12 cellular contexts compared by ENCODE assay signal in the genomic region with DNA sequence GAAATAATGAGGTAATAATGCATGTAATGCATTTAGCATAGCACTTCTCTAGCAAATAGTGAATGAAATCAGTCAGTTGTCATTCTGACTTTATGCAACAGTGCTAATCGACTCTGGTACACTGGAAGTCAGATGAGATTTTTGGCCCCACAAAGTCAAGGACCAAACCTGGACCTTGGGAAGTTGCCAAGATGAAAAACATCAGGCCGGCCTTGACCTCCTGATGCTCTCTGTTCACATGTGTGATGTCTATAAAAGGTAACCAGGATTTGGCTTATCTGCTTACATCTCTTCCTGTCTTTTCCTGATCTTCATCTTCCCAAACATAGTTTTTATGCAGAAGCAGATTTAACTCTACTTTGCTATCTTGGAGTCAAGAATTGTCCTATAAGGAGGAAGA. TPM values are rescaled to one million over a fixed set of nuclear protein-coding genes. Genes with fewer than 3 reads are reported as not detected.
A peak's percentile ranks its signal among the peaks of the same experiment; 100 is the strongest.
DNase-seq lines count a peak whose midpoint lies in the region; ATAC-seq, FAIRE-seq and TF ChIP-seq lines count a peak whose summit lies in the region.
"Had no signal": no experiment of that assay in that cellular context is flagged by ENCODE, and none has a peak within 500 bp of the region (broad histone marks: within the 10 kb centered on the region; RNA-seq: fewer than 3 reads in every experiment).

No MANE protein-coding gene starts in this region.

- no peaks in the 10 kb centered on the region for H3K9me3 ChIP-seq in liver (ENCODE audit: control insufficient read depth in 4 of 4, low read length in 3 of 4)
- no peaks in the 10 kb centered on the region for H3K9me3 ChIP-seq in testis
- H3K9me3 ChIP-seq in neuronal stem cell (replicated peaks in 1 of 2; ENCODE audit: control insufficient read depth in 2 of 2, insufficient read depth in 1 of 2, low read depth in 1 of 2, low read length in 2 of 2) = peaks cover 2 to 5% of the 10 kb centered on the region in 2 donors

- no peak for DNase-seq in T-helper 2 cell treated with Interferon-gamma antibody and Interleukin-4, amounts not matched to agents 5 μg/mL and 100 μg/mL, for 36 hours (ENCODE audit: low spot score)
- no peak for DNase-seq in T-helper 2 cell
- DNase-seq in stimulated activated naive B cell treated with anti-CD40 and anti-IgM and Interleukin-4, amounts not matched to agents 10 μg/mL and 1 μg/mL and 100 μg/mL, for 72 hours = no peak
- no peak for DNase-seq in testis
- DNase-seq in H54 (ENCODE audit: insufficient read length, low spot score) = no peak
- DNase-seq in neuronal stem cell (ENCODE audit: low spot score) = no peak
- DNase-seq: NCI-H1436, NCI-H82, retina had no signal

- H2BK120ac ChIP-seq in neuronal stem cell (ENCODE audit: low read depth, low read length) = no peak overlapping the region

- no peak overlapping the region for H3K4me2 ChIP-seq in neuronal stem cell (ENCODE audit: insufficient read depth, low read length, poor library complexity, severe bottlenecking)

- intact Hi-C loops in testis (cut with DNase I; ENCODE audit: low total_unique reads) = no loop called here

- no peak for TF ChIP-seq POLR2A in testis (IDR thresholded peaks at IDR 0.05)
- no peak for TF ChIP-seq POLR2A in H54 (IDR thresholded peaks at IDR 0.05; ENCODE audit: low read depth, low read length)

- peak overlapping the region; percentile 88 for H3K4me3 Mint-ChIP-seq in T-helper 2 cell treated with Interferon-gamma antibody and Interleukin-4, amounts not matched to agents 5 μg/mL and 100 μg/mL, for 36 hours
- H3K4me3 Mint-ChIP-seq in stimulated activated naive B cell treated with anti-CD40 and anti-IgM and Interleukin-4, amounts not matched to agents 10 μg/mL and 1 μg/mL and 100 μg/mL, for 72 hours = peak overlapping the region in 1 of 2 donors; percentile 96

- peaks cover 46% of the 10 kb centered on the region for H3K36me3 Mint-ChIP-seq in T-helper 2 cell treated with Interferon-gamma antibody and Interleukin-4, amounts not matched to agents 5 μg/mL and 100 μg/mL, for 36 hours (ENCODE audit: low read depth)
- H3K36me3 Mint-ChIP-seq in stimulated activated naive B cell treated with anti-CD40 and anti-IgM and Interleukin-4, amounts not matched to agents 10 μg/mL and 1 μg/mL and 100 μg/mL, for 72 hours = peaks cover 6 to 9% of the 10 kb centered on the region in 2 donors

- no peak for FAIRE-seq in H54 (lab: Jason Lieb, UNC)
- FAIRE-seq: islet of Langerhans had no signal

- no peak overlapping the region for H2BK15ac ChIP-seq in neuronal stem cell (ENCODE audit: low read length)

- H3K4me1 ChIP-seq in liver (ENCODE audit: control insufficient read depth in 4 of 4, insufficient read depth in 4 of 4, low read length in 3 of 4) (peaks cover 9 to 47% (median 35%) of the 10 kb centered on the region in 4 donors), testis (peaks cover 25% of the 10 kb centered on the region), neuronal stem cell (ENCODE audit: control insufficient read depth in 2 of 2, insufficient read depth in 1 of 2, low read depth in 1 of 2, low read length in 2 of 2) (peaks cover 3 to 4% of the 10 kb centered on the region in 2 donors)

- no peaks in the 10 kb centered on the region for H3K36me3 ChIP-seq in liver (ENCODE audit: control insufficient read depth in 4 of 4, insufficient read depth in 3 of 4, low read depth in 1 of 4, low read length in 3 of 4)
- H3K36me3 ChIP-seq in testis (ENCODE audit: low read depth, missing control alignments) = no peaks in the 10 kb centered on the region
- H3K36me3 ChIP-seq in neuronal stem cell (replicated peaks in 1 of 2; ENCODE audit: control insufficient read depth in 2 of 2, insufficient read depth in 2 of 2, low read length in 2 of 2) = no peaks in the 10 kb centered on the region

- H2BK5ac ChIP-seq in neuronal stem cell (ENCODE audit: low read length) = no peak overlapping the region

- H3K18ac ChIP-seq in neuronal stem cell (ENCODE audit: low read length) = no peak overlapping the region

- ATAC-seq in stimulated activated naive B cell treated with anti-CD40 and anti-IgM and Interleukin-4, amounts not matched to agents 10 μg/mL and 1 μg/mL and 100 μg/mL, for 72 hours (replicated peaks) = no peak

- no peak overlapping the region for H2BK12ac ChIP-seq in neuronal stem cell (ENCODE audit: low read length)

- no peaks in the 10 kb centered on the region for H3K79me1 ChIP-seq in neuronal stem cell (ENCODE audit: low read depth, low read length)

- 21% methylated on average over 2 of the region's 2 CpGs for whole genome bisulfite sequencing in liver
- 56 to 57% methylated on average over 2 of the region's 2 CpGs for WGBS in testis, 2 donors
- no CpG with 5 or more reads among the region's 2 CpGs for WGBS in neuronal stem cell (ENCODE audit: extremely low coverage in 2 of 2, insufficient read length in 2 of 2, insufficient replicate concordance in 1 of 2), 2 donors

- H3K27ac ChIP-seq in VCaP = peak overlapping the region; percentile 98
- H3K27ac ChIP-seq in liver (ENCODE audit: low read depth in 1 of 2, low read length in 2 of 2) = peak overlapping the region; percentile 98 to 99
- H3K27ac ChIP-seq in testis = peak overlapping the region in 1 of 2 donors; percentile 99
- H3K27ac ChIP-seq in neuronal stem cell (replicated peaks; ENCODE audit: low read length) = no peak overlapping the region

- no peak overlapping the region for H4K91ac ChIP-seq in neuronal stem cell (ENCODE audit: low read depth, low read length, poor library complexity)

- no peak overlapping the region for H3K4me3 ChIP-seq in liver (ENCODE audit: low read depth in 1 of 3, low read length in 3 of 3)
- no peak overlapping the region for H3K4me3 ChIP-seq in testis
- no peak overlapping the region for H3K4me3 ChIP-seq in neuronal stem cell (ENCODE audit: low read length in 2 of 2)

- H3K14ac ChIP-seq in neuronal stem cell (ENCODE audit: low read length) = no peak overlapping the region

- H3K27ac Mint-ChIP-seq in T-helper 2 cell treated with Interferon-gamma antibody and Interleukin-4, amounts not matched to agents 5 μg/mL and 100 μg/mL, for 36 hours = peak overlapping the region; percentile 89
- peak overlapping the region; percentile 83 for H3K27ac Mint-ChIP-seq in stimulated activated naive B cell treated with anti-CD40 and anti-IgM and Interleukin-4, amounts not matched to agents 10 μg/mL and 1 μg/mL and 100 μg/mL, for 72 hours

- no peak overlapping the region for H2AK5ac ChIP-seq in neuronal stem cell (ENCODE audit: low read depth, low read length)

- no peak for TF ChIP-seq CTCF in VCaP (conservative IDR thresholded peaks at IDR 0.05)
- no peak for TF ChIP-seq CTCF in liver (IDR thresholded peaks at IDR 0.05; ENCODE audit: low read depth, low read length, missing input control)
- no peak for TF ChIP-seq CTCF in testis (IDR thresholded peaks at IDR 0.05)

- H3K23ac ChIP-seq in neuronal stem cell (ENCODE audit: low read depth, low read length, poor library complexity) = no peak overlapping the region

- no peak overlapping the region for H3K4ac ChIP-seq in neuronal stem cell (ENCODE audit: low read length)

- H3K9me3 Mint-ChIP-seq in T-helper 2 cell treated with Interferon-gamma antibody and Interleukin-4, amounts not matched to agents 5 μg/mL and 100 μg/mL, for 36 hours = peaks cover 13% of the 10 kb centered on the region
- peaks cover 0 to 4% of the 10 kb centered on the region in 2 donors for H3K9me3 Mint-ChIP-seq in stimulated activated naive B cell treated with anti-CD40 and anti-IgM and Interleukin-4, amounts not matched to agents 10 μg/mL and 1 μg/mL and 100 μg/mL, for 72 hours

- H3K4me1 Mint-ChIP-seq in T-helper 2 cell treated with Interferon-gamma antibody and Interleukin-4, amounts not matched to agents 5 μg/mL and 100 μg/mL, for 36 hours (ENCODE audit: low read depth) = peaks cover 34% of the 10 kb centered on the region
- H3K4me1 Mint-ChIP-seq in stimulated activated naive B cell treated with anti-CD40 and anti-IgM and Interleukin-4, amounts not matched to agents 10 μg/mL and 1 μg/mL and 100 μg/mL, for 72 hours = peaks cover 30 to 43% of the 10 kb centered on the region in 2 donors

- peaks cover 5% of the 10 kb centered on the region for H3K27me3 Mint-ChIP-seq in T-helper 2 cell treated with Interferon-gamma antibody and Interleukin-4, amounts not matched to agents 5 μg/mL and 100 μg/mL, for 36 hours (ENCODE audit: low read depth)
- no peaks in the 10 kb centered on the region for H3K27me3 Mint-ChIP-seq in stimulated activated naive B cell treated with anti-CD40 and anti-IgM and Interleukin-4, amounts not matched to agents 10 μg/mL and 1 μg/mL and 100 μg/mL, for 72 hours

- H3K9ac ChIP-seq in liver (ENCODE audit: low read depth in 1 of 2, low read length in 2 of 2) (no peak overlapping the region), neuronal stem cell (ENCODE audit: low read depth, low read length, poor library complexity) (no peak overlapping the region)

- H3K27me3 ChIP-seq in liver (ENCODE audit: control insufficient read depth in 4 of 4, insufficient read depth in 4 of 4, low read length in 3 of 4) (no peaks in the 10 kb centered on the region), testis (no peaks in the 10 kb centered on the region), neuronal stem cell (ENCODE audit: control insufficient read depth in 3 of 3, insufficient read depth in 3 of 3, low read depth in 1 of 3, low read length in 3 of 3) (peaks cover 0 to 6% (median 4%) of the 10 kb centered on the region in 3 experiments)

- no peak overlapping the region for H4K8ac ChIP-seq in neuronal stem cell (ENCODE audit: low read depth, low read length)

- H2AFZ ChIP-seq in neuronal stem cell (ENCODE audit: low read length) = no peak overlapping the region

- TF ChIP-seq RAD21 in liver (IDR thresholded peaks at IDR 0.05) = peak; percentile 41 to 54

TF ChIP-seq in liver, 16 proteins besides CTCF, POLR2A, EP300 and RAD21 (continues in another document):
- no peak for TF ChIP-seq HNF4G (IDR thresholded peaks at IDR 0.05)
- TF ChIP-seq, protein P1, sequence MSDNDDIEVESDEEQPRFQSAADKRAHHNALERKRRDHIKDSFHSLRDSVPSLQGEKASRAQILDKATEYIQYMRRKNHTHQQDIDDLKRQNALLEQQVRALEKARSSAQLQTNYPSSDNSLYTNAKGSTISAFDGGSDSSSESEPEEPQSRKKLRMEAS (IDR thresholded peaks at IDR 0.05) = peak; percentile 87
- peak; percentile 60 for TF ChIP-seq NR2F2 (IDR thresholded peaks at IDR 0.05)
- TF ChIP-seq FOXA2 (IDR thresholded peaks at IDR 0.05) = peak; percentile 50
- TF ChIP-seq TAF1 (conservative IDR thresholded peaks at IDR 0.05) = no peak
- TF ChIP-seq RXRA (IDR thresholded peaks at IDR 0.05) = peak; percentile 97 to 98
- peak in 1 of 2 donors; percentile 33 for TF ChIP-seq GABPA (IDR thresholded peaks at IDR 0.05 in 1 of 2, conservative IDR thresholded peaks at IDR 0.05 in 1 of 2)

RNA-seq across cellular contexts. Expression of a gene that starts 39.5 kb away (rescaled TPM):
- total RNA-seq in liver (10 to 100 TPM; 12.4 to 12.7 TPM), testis (10 to 100 TPM in 1 of 2 donors, 1 to 10 TPM in 1; 9.5 to 11.8 TPM)
- polyA plus RNA-seq in liver (1 to 10 TPM; 3.4 to 4.5 TPM), testis (ENCODE audit: insufficient read depth, low read depth, low replicate concordance) (11.9 TPM)
- 2.5 TPM for polyA plus RNA-seq in neuronal stem cell (2013, experiment 1 of 2)
- 1.9 TPM for polyA plus RNA-seq in neuronal stem cell (2013, experiment 2 of 2)
